ENCODE assay signal across 17 cellular contexts in genomic region chr5:59548807-59549357, GRCh38.
DNase-seq lines count a peak whose midpoint lies in the region; ATAC-seq, FAIRE-seq and TF ChIP-seq lines count a peak whose summit lies in the region.
"Had no signal": no experiment of that assay in that cellular context is flagged by ENCODE, and none has a peak within 500 bp of the region (broad histone marks: within the 10 kb centered on the region; RNA-seq: fewer than 3 reads in every experiment).

No MANE protein-coding gene starts in this region.

- in situ Hi-C loops in HepG2 (cut with HindIII; ENCODE audit: extremely low pct_ligation_motif_present, low pct_unique_long_range_greater_than_20kb) = no loop called here

- no peak for TF ChIP-seq EP300 in HepG2 (IDR thresholded peaks at IDR 0.05; ENCODE audit: low read depth in 2 of 2, low read length in 2 of 2)
- TF ChIP-seq EP300 in HepG2 (CRISPR knock-in tag; IDR thresholded peaks at IDR 0.05; ENCODE audit: borderline replicate concordance) = no peak

- H3K36me3 ChIP-seq in HepG2 (replicated peaks in 1 of 2; ENCODE audit: control insufficient read depth in 1 of 2, insufficient read depth in 2 of 2, low read length in 2 of 2) = no peaks in the 10 kb centered on the region
- no peaks in the 10 kb centered on the region for H3K36me3 ChIP-seq in spleen

- FAIRE-seq in HepG2 (lab: Jason Lieb, UNC) = no peak
- FAIRE-seq: endothelial cell of umbilical vein, GM12891 had no signal

- CTCF ChIA-PET in HepG2 (lab: Yijun Ruan, JAX; ENCODE audit: low intra/inter-chr PET ratio, low total read pairs) = no interaction called here

- H4K20me1 ChIP-seq in HepG2 (ENCODE audit: insufficient read depth, low read length) = no peaks in the 10 kb centered on the region

- ATAC-seq in HepG2 (no peak; the same call in 1 of the 3 replicates), SK-N-SH treated with all-trans-retinoic acid at 6 μM for 48 hours (no peak), HG03354 (IDR thresholded peaks at IDR 0.05; ENCODE audit: poor library complexity, severe bottlenecking, unreplicated experiment) (no peak)

- H3K27me3 ChIP-seq in HepG2 (ENCODE audit: control insufficient read depth in 1 of 2, insufficient read depth in 2 of 2, low read length in 2 of 2) (no peaks in the 10 kb centered on the region), spleen (replicated peaks in 1 of 7) (no peaks in the 10 kb centered on the region)

- TF ChIP-seq POLR2A in HepG2 (IDR thresholded peaks at IDR 0.05; ENCODE audit: insufficient read depth in 1 of 2, low read depth in 2 of 2, low read length in 2 of 2) = no peak
- TF ChIP-seq POLR2A in spleen (IDR thresholded peaks at IDR 0.05) = no peak

- H3K27ac ChIP-seq in HepG2 (ENCODE audit: extremely low read length, insufficient read depth, low read length) (no peak overlapping the region), spleen (no peak overlapping the region)

- no peaks in the 10 kb centered on the region for H3K9me3 ChIP-seq in HepG2 (ENCODE audit: low read length)
- no peaks in the 10 kb centered on the region for H3K9me3 ChIP-seq in spleen

- POLR2A ChIA-PET in HepG2 (lab: Yijun Ruan, JAX) = no interaction called here

- DNase-seq in COLO668 (lab: John Stamatoyannopoulos, UW; ENCODE audit: unreplicated experiment) (peak; percentile 30), NCI-H128 (lab: John Stamatoyannopoulos, UW; ENCODE audit: unreplicated experiment) (peak; percentile 6), NCI-H748 treated with DMSO at 0.1 percent for 48 hours (lab: John Stamatoyannopoulos, UW) (peak; percentile 98), HepG2 (ENCODE audit: low spot score) (peak; percentile 21), spleen (no peak), HPDE6-E6E7 (ENCODE audit: extremely low spot score) (no peak)
- DNase-seq: activated CD8-positive, alpha-beta memory T cell treated with anti-CD3 and anti-CD28 coated beads for 24 hours; activated naive CD4-positive, alpha-beta T cell treated with anti-CD3 and anti-CD28 coated beads, Interleukin-2, amount 10 ng/mL, durations not matched to agents 7 days and 5 days; GOT3; head of caudate nucleus; MV-4-11; stimulated activated CD4-positive, alpha-beta T cell treated with anti-CD3 and anti-CD28 coated beads, Interleukin-2, amount 100 ng/mL, for 24 hours; T1000 had no signal

- H3K4me2 ChIP-seq in HepG2 (ENCODE audit: low read depth, low read length) = no peak overlapping the region

- H3K4me1 ChIP-seq in HepG2 (ENCODE audit: insufficient read depth, low read length) (peaks cover 10% of the 10 kb centered on the region; the same call in 1 of the 2 replicates), spleen (no peaks in the 10 kb centered on the region)

- H3K79me2 ChIP-seq in HepG2 (ENCODE audit: insufficient read depth, low read length) = no peaks in the 10 kb centered on the region

- H2AFZ ChIP-seq in HepG2 (ENCODE audit: low read length) = no peak overlapping the region

- H3K4me3 ChIP-seq in HepG2 (replicated peaks in 1 of 3; ENCODE audit: insufficient read depth in 1 of 3, low read depth in 2 of 3, low read length in 3 of 3) (no peak overlapping the region), spleen (no peak overlapping the region)

- TF ChIP-seq RAD21 in HepG2 (CRISPR knock-in tag; IDR thresholded peaks at IDR 0.05) = no peak

- intact Hi-C loops in HepG2 (cut with micrococcal nuclease; ENCODE audit: unreplicated experiment) = no loop called here
- intact Hi-C loops in spleen (cut with DNase I; ENCODE audit: low total_unique reads) = no loop called here

- H3K9ac ChIP-seq in HepG2 (ENCODE audit: insufficient read depth, low read depth, low read length) = no peak overlapping the region

- 17% methylated on average over 4 of the region's 4 CpGs for WGBS in HepG2 (ENCODE audit: low lambda C conversion rate)
- 90 to 95% (median 91%) methylated on average over 4 of the region's 4 CpGs for WGBS in spleen, 5 donors

- no TSS peak for BruUV-seq in HepG2 (replicated peaks; lab: Mats Ljungman, UMichigan)

- TF ChIP-seq CTCF in HepG2 (CRISPR knock-in tag; IDR thresholded peaks at IDR 0.05) (no peak), spleen (IDR thresholded peaks at IDR 0.05 in 8 of 11, conservative IDR thresholded peaks at IDR 0.05 in 3 of 11) (no peak)

TF ChIP-seq in HepG2, 621 proteins besides CTCF, POLR2A, EP300 and RAD21 (continues in another document):
- no peak for TF ChIP-seq ZNF232 (CRISPR knock-in tag; IDR thresholded peaks at IDR 0.05; ENCODE audit: borderline replicate concordance)
- no peak for TF ChIP-seq SP4 (CRISPR knock-in tag; IDR thresholded peaks at IDR 0.05)
- TF ChIP-seq ZNF503 (CRISPR knock-in tag; IDR thresholded peaks at IDR 0.05) = no peak
- TF ChIP-seq SRSF4 (IDR thresholded peaks at IDR 0.05; ENCODE audit: low read depth, low read length, poor library complexity, severe bottlenecking) = no peak
- no peak for TF ChIP-seq PBX3 (CRISPR knock-in tag; IDR thresholded peaks at IDR 0.05; ENCODE audit: borderline replicate concordance)
- TF ChIP-seq ZBTB25 (CRISPR knock-in tag; IDR thresholded peaks at IDR 0.05) = no peak

TF ChIP-seq in SK-N-SH treated with all-trans-retinoic acid at 6 μM for 48 hours, 23 proteins besides CTCF, POLR2A, EP300 and RAD21:
- TF ChIP-seq RARB (CRISPR knock-in tag; IDR thresholded peaks at IDR 0.05) = no peak
- no peak for TF ChIP-seq BACH2 (CRISPR knock-in tag; IDR thresholded peaks at IDR 0.05; ENCODE audit: borderline replicate concordance)
- TF ChIP-seq ZNF70 (CRISPR knock-in tag; IDR thresholded peaks at IDR 0.05) = no peak
- no peak for TF ChIP-seq ESRRG (CRISPR knock-in tag; IDR thresholded peaks at IDR 0.05)
- TF ChIP-seq CREB5 (CRISPR knock-in tag; IDR thresholded peaks at IDR 0.05; ENCODE audit: low read depth) = no peak
- no peak for TF ChIP-seq PPARA (CRISPR knock-in tag; IDR thresholded peaks at IDR 0.05; ENCODE audit: borderline replicate concordance)
- no peak for TF ChIP-seq PATZ1 (CRISPR knock-in tag; IDR thresholded peaks at IDR 0.05; ENCODE audit: borderline replicate concordance)
- no peak for TF ChIP-seq CSDC2 (CRISPR knock-in tag; IDR thresholded peaks at IDR 0.05)
- TF ChIP-seq OSR1 (CRISPR knock-in tag; IDR thresholded peaks at IDR 0.05) = no peak
- no peak for TF ChIP-seq TSHZ2 (CRISPR knock-in tag; IDR thresholded peaks at IDR 0.05)

Comparison
In these comparisons a context has a peak if more than half of its experiments do, and no peak if none do; other contexts are left out.
1. DNase-seq: peak in COLO668 (single experiment), NCI-H128 (single experiment), NCI-H748 treated with DMSO at 0.1 percent for 48 hours (single experiment) and HepG2 (single experiment); none in spleen (single experiment) and HPDE6-E6E7 (single experiment).